ENCODE assay signal across 21 cellular contexts in genomic region chr3:17546500-17546899, GRCh38.
DNase-seq lines count a peak whose midpoint lies in the region; ATAC-seq and TF ChIP-seq lines count a peak whose summit lies in the region.
"Had no signal": no experiment of that assay in that cellular context is flagged by ENCODE, and none has a peak within 500 bp of the region (broad histone marks: within the 10 kb centered on the region; RNA-seq: fewer than 3 reads in every experiment).

No MANE protein-coding gene starts in this region.

- no peak for TF ChIP-seq CTCF in vagina (IDR thresholded peaks at IDR 0.05)

- no peak for ATAC-seq in left ventricle myocardium superior
- ATAC-seq in left cardiac atrium = no peak
- no peak for ATAC-seq in HG03039 (IDR thresholded peaks at IDR 0.05; ENCODE audit: unreplicated experiment)
- ATAC-seq: Panc1 had no signal

- intact Hi-C loops in left ventricle myocardium superior (cut with micrococcal nuclease) = no loop called here
- intact Hi-C loops in left cardiac atrium (cut with DNase I) = no loop called here
- intact Hi-C loops in head of caudate nucleus (cut with DNase I) = no loop called here
- intact Hi-C loops in vagina (cut with DNase I) = no loop called here

- no peaks in the 10 kb centered on the region for H3K9me3 ChIP-seq in vagina

- H3K36me3 ChIP-seq in vagina = no peaks in the 10 kb centered on the region

- DNase-seq in left ventricle myocardium superior (peak; percentile 47), left cardiac atrium (no peak), NCI-H146 (lab: John Stamatoyannopoulos, UW) (peak; percentile 52), NCI-H2227 treated with DMSO at 0.1 percent for 48 hours (lab: John Stamatoyannopoulos, UW) (peak; percentile 46), head of caudate nucleus (no peak), vagina (ENCODE audit: extremely low spot score in 2 of 2) (no peak)
- DNase-seq: DMS53, H9, HFFc6, KBM-7, MV-4-11, NCI-H1105, NCI-H1436 treated with DMSO at 0.1 percent for 48 hours, NCI-H2029, NCI-H446, NCI-H524 treated with DMSO at 0.1 percent for 48 hours, SIG-M5 had no signal

- H3K4me1 ChIP-seq in vagina = peaks cover 3% of the 10 kb centered on the region

- TF ChIP-seq POLR2A in vagina (IDR thresholded peaks at IDR 0.05) = no peak

- no peak overlapping the region for H3K27ac ChIP-seq in vagina
- H3K27ac ChIP-seq: RWPE1, SK-N-MC had no signal

- H3K4me3 ChIP-seq in vagina = no peak overlapping the region
- H3K4me3 ChIP-seq: SK-N-MC had no signal

- no peaks in the 10 kb centered on the region for H3K27me3 ChIP-seq in vagina

Comparison
In these comparisons a context has a peak if more than half of its experiments do, and no peak if none do; other contexts are left out.
1. DNase-seq: peak in left ventricle myocardium superior (single experiment), NCI-H146 (single experiment) and NCI-H2227 treated with DMSO at 0.1 percent for 48 hours (single experiment); none in left cardiac atrium (single experiment), head of caudate nucleus (0 of 42) and vagina (0 of 2).